In the genomic region with DNA sequence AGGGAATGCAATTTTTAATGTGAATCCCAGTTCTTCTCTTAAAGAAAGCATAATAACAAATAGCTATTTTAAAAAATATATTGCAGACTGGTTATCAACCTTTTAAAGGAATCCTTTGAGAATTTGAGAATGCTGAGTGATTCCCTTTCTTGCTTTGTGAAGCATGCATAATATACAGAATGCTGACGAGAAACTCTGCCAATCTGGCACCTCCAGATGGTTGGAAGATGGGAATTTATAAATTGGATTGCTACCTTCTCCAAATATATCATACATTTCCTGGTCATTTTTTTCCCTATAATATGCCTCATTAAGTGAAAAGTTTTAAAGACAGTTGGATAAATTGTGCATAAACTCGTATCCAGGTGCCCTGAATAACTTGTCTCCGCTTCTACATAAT, we compare ENCODE assay signal across 17 cellular contexts.
A peak's percentile ranks its signal among the peaks of the same experiment; 100 is the strongest.
DNase-seq lines count a peak whose midpoint lies in the region; ATAC-seq and TF ChIP-seq lines count a peak whose summit lies in the region.
"Had no signal": no experiment of that assay in that cellular context is flagged by ENCODE, and none has a peak within 500 bp of the region (broad histone marks: within the 10 kb centered on the region; RNA-seq: fewer than 3 reads in every experiment).

No MANE protein-coding gene starts in this region.

- DNase-seq in DMS 273 (lab: John Stamatoyannopoulos, UW; ENCODE audit: unreplicated experiment): peak; percentile 77
- peak; percentile 14 for DNase-seq in NCI-H1694 (lab: John Stamatoyannopoulos, UW)
- DNase-seq in NCI-H446 (lab: John Stamatoyannopoulos, UW): peak; percentile 44 to 72
- DNase-seq in cerebellum (ENCODE audit: low spot score): peak; percentile 50
- DNase-seq in PC-9: no peak
- DNase-seq: 8988T; CD8-positive, alpha-beta memory T cell; COR-L47; DMS153; DMS79; GF-D8; H9; IMR-90 had no signal

- intact Hi-C loops in PC-9 (cut with micrococcal nuclease; ENCODE audit: unreplicated experiment): no loop called here

- TF ChIP-seq CTCF in PC-9 (conservative IDR thresholded peaks at IDR 0.05): no peak

- H3K4me3 ChIP-seq in PC-9: no peak overlapping the region
- H3K4me3 ChIP-seq: BLaER1, K562 had no signal

- H3K27ac ChIP-seq in PC-9: no peak overlapping the region
- H3K27ac ChIP-seq: BLaER1 had no signal

- H4K20me1 ChIP-seq in PC-9 (ENCODE audit: insufficient read depth): no peaks in the 10 kb centered on the region
- H4K20me1 ChIP-seq: BLaER1 had no signal

- POLR2A ChIA-PET in PC-9 (lab: Charles Lee; ENCODE audit: unreplicated experiment): no interaction called here

- H3K4me2 ChIP-seq in PC-9: no peak overlapping the region
- H3K4me2 ChIP-seq: BLaER1 had no signal

- H3K9me3 ChIP-seq in PC-9 (ENCODE audit: insufficient read depth, low read depth): no peaks in the 10 kb centered on the region
- H3K9me3 ChIP-seq: BLaER1 had no signal

- H3K4me1 ChIP-seq in PC-9 (replicated peaks; ENCODE audit: insufficient read depth): no peaks in the 10 kb centered on the region

- H3F3A ChIP-seq in PC-9 (ENCODE audit: insufficient read depth, low read depth): no peaks in the 10 kb centered on the region

- ATAC-seq in HG02884 (IDR thresholded peaks at IDR 0.05; ENCODE audit: unreplicated experiment) (no peak), HG03439 (IDR thresholded peaks at IDR 0.05; ENCODE audit: unreplicated experiment) (no peak)
- ATAC-seq: K562 had no signal

- H3K27me3 ChIP-seq in PC-9 (ENCODE audit: insufficient read depth, low read depth): no peaks in the 10 kb centered on the region
- H3K27me3 ChIP-seq: BLaER1 had no signal

- no peaks in the 10 kb centered on the region for H3K79me2 ChIP-seq in PC-9 (ENCODE audit: low read depth)

- no TSS peak for BruUV-seq in PC-9 (replicated peaks; lab: Mats Ljungman, UMichigan)

- no peaks in the 10 kb centered on the region for H3K9me2 ChIP-seq in PC-9 (ENCODE audit: insufficient read depth)

- H2AFZ ChIP-seq in PC-9: no peak overlapping the region

- no peaks in the 10 kb centered on the region for H3K36me3 ChIP-seq in PC-9 (ENCODE audit: low read depth)
- H3K36me3 ChIP-seq: BLaER1 had no signal

- CTCF ChIA-PET in PC-9 (lab: Charles Lee): no interaction called here

Comparison
In these comparisons a context has a peak if more than half of its experiments do, and no peak if none do; other contexts are left out.
1. DNase-seq: peak in DMS 273 (single experiment), NCI-H1694 (single experiment), NCI-H446 (2 of 2) and cerebellum (single experiment); none in PC-9 (0 of 2).